ENCODE assay signal across 25 cellular contexts in the genomic region with DNA sequence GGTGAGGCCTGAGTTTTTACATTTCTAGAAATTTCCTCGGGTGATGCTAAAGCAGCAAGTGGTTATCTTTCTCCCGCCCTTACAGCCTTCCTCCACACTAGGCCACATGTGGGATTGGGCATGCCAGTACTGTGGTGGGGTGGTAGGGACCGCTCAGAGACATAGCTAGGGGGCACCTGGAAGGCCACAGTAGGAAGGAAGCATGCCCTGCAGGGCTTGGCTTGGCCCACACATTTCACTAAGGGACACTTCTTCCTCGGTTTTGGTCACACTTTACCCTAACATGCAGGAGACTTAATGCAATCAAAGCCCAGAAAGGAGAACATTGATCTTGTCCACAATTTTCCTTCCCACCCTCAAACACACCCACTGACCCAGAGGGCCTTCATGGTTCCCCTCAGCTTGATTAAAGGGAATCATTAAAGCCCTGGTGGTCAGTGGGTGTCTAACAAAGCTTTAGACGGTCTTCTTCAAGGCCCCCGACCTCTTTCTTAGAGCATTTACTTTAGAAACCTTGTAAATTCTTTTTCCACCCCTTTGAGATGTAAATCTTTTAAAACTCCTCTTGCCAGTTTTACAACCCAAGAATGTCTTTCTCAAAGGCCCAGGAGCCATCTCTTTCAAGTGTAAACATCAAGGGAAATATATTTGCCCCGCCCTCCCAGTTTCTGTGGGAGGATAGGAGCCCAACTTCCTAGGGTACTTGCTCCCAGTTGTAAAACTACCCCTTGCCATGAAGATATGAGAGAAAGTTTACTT.
"Had no signal": no experiment of that assay in that cellular context is flagged by ENCODE, and none has a peak within 500 bp of the region (broad histone marks: within the 10 kb centered on the region; RNA-seq: fewer than 3 reads in every experiment).

No MANE protein-coding gene starts in this region.

- H3K36me3 ChIP-seq: gastroesophageal sphincter, heart left ventricle, left ventricle myocardium inferior, right lobe of liver, stomach, upper lobe of left lung had no signal

- H3K9me3 ChIP-seq: gastroesophageal sphincter, heart left ventricle, left ventricle myocardium inferior, right lobe of liver, stomach, testis, upper lobe of left lung had no signal

- H3K27me3 ChIP-seq: gastroesophageal sphincter, right lobe of liver, stomach, testis, upper lobe of left lung had no signal

- DNase-seq: activated CD4-positive, alpha-beta T cell treated with anti-CD3 and anti-CD28 coated beads for 1 hour; activated CD8-positive, alpha-beta memory T cell treated with anti-CD3 and anti-CD28 coated beads for 24 hours; activated CD8-positive, alpha-beta memory T cell treated with anti-CD3 and anti-CD28 coated beads, Interleukin-2, amount 50 U/mL, for 48 hours; activated effector memory CD4-positive, alpha-beta T cell treated with anti-CD3 and anti-CD28 coated beads, Interleukin-2, amount 50 U/mL, for 16 hours; activated T-cell treated with anti-CD3 and anti-CD28 coated beads, Interleukin-2, amount 50 U/mL, for 72 hours; effector CD4-positive, alpha-beta T cell; heart left ventricle; left ventricle myocardium inferior; naive thymus-derived CD8-positive, alpha-beta T cell; right lobe of liver; small intestine; stimulated activated CD4-positive, alpha-beta T cell treated with anti-CD3 and anti-CD28 coated beads, Interleukin-15, amount 100 ng/mL, for 24 hours; stimulated activated CD4-positive, alpha-beta T cell treated with anti-CD3 and anti-CD28 coated beads, Interleukin-4, amount 100 ng/mL, for 1 hour; stomach; T-helper 2 cell; testis; upper lobe of left lung had no signal

- H3K4me3 Mint-ChIP-seq: activated naive CD4-positive, alpha-beta T cell treated with anti-CD3 and anti-CD28 coated beads, Interleukin-2, amount 50 U/mL, for 24 hours; activated T-cell treated with anti-CD3 and anti-CD28 coated beads, Interleukin-2, amount 50 U/mL, for 72 hours; memory B cell; naive thymus-derived CD8-positive, alpha-beta T cell had no signal

- H3K27me3 Mint-ChIP-seq: activated naive CD4-positive, alpha-beta T cell treated with anti-CD3 and anti-CD28 coated beads, Interleukin-2, amount 50 U/mL, for 24 hours; memory B cell had no signal

- FAIRE-seq: astrocyte, bronchial epithelial cell, small intestine had no signal

- H3K9ac ChIP-seq: parathyroid adenoma had no signal

- H3K4me1 Mint-ChIP-seq: activated naive CD4-positive, alpha-beta T cell treated with anti-CD3 and anti-CD28 coated beads, Interleukin-2, amount 50 U/mL, for 24 hours; memory B cell; naive thymus-derived CD8-positive, alpha-beta T cell had no signal

- H3K9me3 Mint-ChIP-seq: memory B cell had no signal

- H3K27ac Mint-ChIP-seq: activated naive CD4-positive, alpha-beta T cell treated with anti-CD3 and anti-CD28 coated beads, Interleukin-2, amount 50 U/mL, for 24 hours; activated T-cell treated with anti-CD3 and anti-CD28 coated beads, Interleukin-2, amount 50 U/mL, for 72 hours; memory B cell had no signal

- ATAC-seq: activated T-cell treated with anti-CD3 and anti-CD28 coated beads, Interleukin-2, amount 50 U/mL, for 72 hours; esophagus mucosa; gastroesophageal sphincter; heart left ventricle; naive thymus-derived CD8-positive, alpha-beta T cell had no signal

- H3K27ac ChIP-seq: gastroesophageal sphincter, heart left ventricle, left ventricle myocardium inferior, parathyroid adenoma, right lobe of liver, stomach, testis, upper lobe of left lung, VCaP had no signal

- H3K36me3 Mint-ChIP-seq: activated naive CD4-positive, alpha-beta T cell treated with anti-CD3 and anti-CD28 coated beads, Interleukin-2, amount 50 U/mL, for 24 hours; memory B cell had no signal

- H3K4me3 ChIP-seq: gastroesophageal sphincter, heart left ventricle, left ventricle myocardium inferior, right lobe of liver, stomach, testis, upper lobe of left lung had no signal

- H3K4me1 ChIP-seq: gastroesophageal sphincter, heart left ventricle, left ventricle myocardium inferior, parathyroid adenoma, right lobe of liver, stomach, testis, upper lobe of left lung had no signal
